ENCODE assay signal across 24 cellular contexts in genomic region chr13:99991806-99992242, GRCh38. TPM values are rescaled to one million over a fixed set of nuclear protein-coding genes. Genes with fewer than 3 reads are reported as not detected.
A peak's percentile ranks its signal among the peaks of the same experiment; 100 is the strongest.
DNase-seq lines count a peak whose midpoint lies in the region; ATAC-seq and TF ChIP-seq lines count a peak whose summit lies in the region.
"Had no signal": no experiment of that assay in that cellular context is flagged by ENCODE, and none has a peak within 500 bp of the region (broad histone marks: within the 10 kb centered on the region; RNA-seq: fewer than 3 reads in every experiment).

No MANE protein-coding gene starts in this region.

- H4K20me1 ChIP-seq in H9 (ENCODE audit: control insufficient read depth, insufficient read depth, insufficient read length) (no peaks in the 10 kb centered on the region), neural progenitor cell (ENCODE audit: low read depth) (peaks cover 88% of the 10 kb centered on the region)

- no peak overlapping the region for H3K23ac ChIP-seq in H9 (ENCODE audit: insufficient read length, low read depth, low read length)

- H3K27ac Mint-ChIP-seq in H9 (peak overlapping the region in 1 of 3 experiments; percentile 81; a peak in 1 of 7 replicates), glutamatergic neuron (ENCODE audit: unreplicated experiment) (no peak overlapping the region), neural progenitor cell (peak overlapping the region; percentile 60), T-cell (no peak overlapping the region)
- H3K27ac Mint-ChIP-seq in activated T-helper 1 cell treated with anti-CD3 and anti-CD28 coated beads, Interleukin-12 subunit alpha, Interleukin-12 subunit beta, Interleukin-2, Interleukin-4 antibody, amounts not matched to agents 30 ng/mL and 10 ng/mL and 1 ng/mL, durations not matched to agents 14 hours and 24 hours and 36 hours, result peak overlapping the region; percentile 29
- H3K27ac Mint-ChIP-seq: activated CD4-positive, alpha-beta T cell treated with anti-CD3 and anti-CD28 coated beads for 36 hours; HFFc6 had no signal

- no peak overlapping the region for H3K9ac ChIP-seq in H9 (ENCODE audit: extremely low read depth, insufficient read length, low read length)
- H3K9ac ChIP-seq in neural progenitor cell, result no peak overlapping the region

- peaks cover 94% of the 10 kb centered on the region for H3K27me3 Mint-ChIP-seq in H9 (ENCODE audit: low read depth)
- peaks cover 92% of the 10 kb centered on the region for H3K27me3 Mint-ChIP-seq in activated T-helper 1 cell treated with anti-CD3 and anti-CD28 coated beads, Interleukin-12 subunit alpha, Interleukin-12 subunit beta, Interleukin-2, Interleukin-4 antibody, amounts not matched to agents 30 ng/mL and 10 ng/mL and 1 ng/mL, durations not matched to agents 14 hours and 24 hours and 36 hours (ENCODE audit: insufficient read depth)
- H3K27me3 Mint-ChIP-seq in glutamatergic neuron (ENCODE audit: unreplicated experiment), result peaks cover 52% of the 10 kb centered on the region
- H3K27me3 Mint-ChIP-seq in neural progenitor cell (ENCODE audit: insufficient read depth, low read depth), result peaks cover 33% of the 10 kb centered on the region
- H3K27me3 Mint-ChIP-seq in T-cell, result peaks cover 82 to 95% of the 10 kb centered on the region in 2 donors

- H2BK12ac ChIP-seq in H9 (ENCODE audit: insufficient read length, low read depth, low read length), result no peak overlapping the region

- intact Hi-C loops in activated T-helper 1 cell treated with anti-CD3 and anti-CD28 coated beads, Interleukin-12 subunit alpha, Interleukin-12 subunit beta, Interleukin-2, Interleukin-4 antibody, amounts not matched to agents 30 ng/mL and 10 ng/mL and 1 ng/mL, durations not matched to agents 14 hours and 24 hours and 36 hours (cut with micrococcal nuclease), result loop anchor here (2.0 kb wide), 2 partner anchors 97 to 243 kb away; no protein-coding TSS in a partner anchor
- intact Hi-C loops in lower lobe of right lung (cut with DNase I), result no loop called here

- H3K4ac ChIP-seq in H9 (ENCODE audit: low read depth, low read length), result no peak overlapping the region

- H3K4me1 ChIP-seq in H9 (ENCODE audit: insufficient read depth, low read length) (peaks cover 5% of the 10 kb centered on the region; the same call in 1 of the 2 replicates), neural progenitor cell (peaks cover 76% of the 10 kb centered on the region), lower lobe of right lung (peaks cover 16% of the 10 kb centered on the region)

- H4K8ac ChIP-seq in H9 (replicated peaks; ENCODE audit: insufficient read length, low read depth, low read length), result no peak overlapping the region

- WGBS in H9 (ENCODE audit: extremely low coverage, insufficient read length, low lambda C conversion rate), result no CpG with 5 or more reads among the region's 24 CpGs

- H3T11ph ChIP-seq in H9 (ENCODE audit: low read length), result no peak overlapping the region

- POLR2A ChIA-PET in T-cell (lab: Charles Lee), result interaction anchor here (0.6 to 0.7 kb wide), 2 partner anchors 10 kb away, joined by 3 to 12 read pairs; partner anchors contain the start of gene ZIC2 (in 1 of the 2)
- POLR2A ChIA-PET in RWPE1 (lab: Yijun Ruan, JAX; ENCODE audit: low non-redundant PET), result interaction anchor here (0.6 kb wide), 1 partner anchor 66 kb away, joined by 3 read pairs; no protein-coding TSS in a partner anchor

- H2BK120ac ChIP-seq in H9 (ENCODE audit: low read depth, low read length, poor library complexity, severe bottlenecking), result no peak overlapping the region

- H3K36me3 Mint-ChIP-seq in H9 (ENCODE audit: insufficient read depth in 1 of 3, low read depth in 3 of 3) (peaks cover under 1 to 7% (median 6%) of the 10 kb centered on the region in 3 experiments; a peak in 6 of 7 replicates), glutamatergic neuron (ENCODE audit: unreplicated experiment) (no peaks in the 10 kb centered on the region), neural progenitor cell (peaks cover 13% of the 10 kb centered on the region), T-cell (peaks cover 3% of the 10 kb centered on the region)
- H3K36me3 Mint-ChIP-seq in activated T-helper 1 cell treated with anti-CD3 and anti-CD28 coated beads, Interleukin-12 subunit alpha, Interleukin-12 subunit beta, Interleukin-2, Interleukin-4 antibody, amounts not matched to agents 30 ng/mL and 10 ng/mL and 1 ng/mL, durations not matched to agents 14 hours and 24 hours and 36 hours (ENCODE audit: low read depth), result no peaks in the 10 kb centered on the region

- no peaks in the 10 kb centered on the region for H3K79me2 ChIP-seq in H9 (ENCODE audit: insufficient read depth, low read length)
- peaks cover 35% of the 10 kb centered on the region for H3K79me2 ChIP-seq in neural progenitor cell (ENCODE audit: low read depth)

- H3K9me3 ChIP-seq in H9 (ENCODE audit: control insufficient read depth, low read depth, low read length) (no peaks in the 10 kb centered on the region), neural progenitor cell (ENCODE audit: low read depth) (no peaks in the 10 kb centered on the region), lower lobe of right lung (no peaks in the 10 kb centered on the region)
- H3K9me3 ChIP-seq: ovary, suprapubic skin had no signal

- peak overlapping the region; percentile 70 for H3K14ac ChIP-seq in H9 (ENCODE audit: insufficient read depth, low read length)

- peaks cover 3% of the 10 kb centered on the region for H3K36me3 ChIP-seq in neural progenitor cell
- H3K36me3 ChIP-seq in lower lobe of right lung, result no peaks in the 10 kb centered on the region
- H3K36me3 ChIP-seq: esophagus muscularis mucosa, ovary, suprapubic skin had no signal

- H3K9me3 Mint-ChIP-seq in H9, result peaks cover 0 to 9% of the 10 kb centered on the region in 2 experiments; a peak in 2 of 5 replicates
- H3K9me3 Mint-ChIP-seq in activated T-helper 1 cell treated with anti-CD3 and anti-CD28 coated beads, Interleukin-12 subunit alpha, Interleukin-12 subunit beta, Interleukin-2, Interleukin-4 antibody, amounts not matched to agents 30 ng/mL and 10 ng/mL and 1 ng/mL, durations not matched to agents 14 hours and 24 hours and 36 hours, result no peaks in the 10 kb centered on the region
- H3K9me3 Mint-ChIP-seq in glutamatergic neuron (ENCODE audit: unreplicated experiment), result peaks cover 18% of the 10 kb centered on the region
- H3K9me3 Mint-ChIP-seq in neural progenitor cell, result peaks cover 4% of the 10 kb centered on the region
- peaks cover 4 to 15% (median 4%) of the 10 kb centered on the region in 3 donors for H3K9me3 Mint-ChIP-seq in T-cell

- H3K79me1 ChIP-seq in H9 (ENCODE audit: insufficient read depth, low read depth, low read length, poor library complexity, severe bottlenecking), result no peaks in the 10 kb centered on the region

- no peak overlapping the region for H3K18ac ChIP-seq in H9 (ENCODE audit: insufficient read length, low read depth, low read length)

- H2BK15ac ChIP-seq in H9 (ENCODE audit: low read depth, low read length), result no peak overlapping the region

- no peak overlapping the region for H4K91ac ChIP-seq in H9 (ENCODE audit: insufficient read length, low read depth, low read length)

- H2AK5ac ChIP-seq in H9 (ENCODE audit: insufficient read length, low read length), result no peak overlapping the region

- DNase-seq in H9 (peak; percentile 58), glutamatergic neuron (peak; percentile 35), neural progenitor cell (ENCODE audit: low spot score) (peak; percentile 83), lower lobe of right lung (no peak), T-cell (no peak), RWPE1 (ENCODE audit: low spot score) (no peak)
- DNase-seq in activated T-helper 1 cell treated with anti-CD3 and anti-CD28 coated beads, Interleukin-12 subunit alpha, Interleukin-12 subunit beta, Interleukin-2, Interleukin-4 antibody, amounts not matched to agents 30 ng/mL and 10 ng/mL and 1 ng/mL, durations not matched to agents 14 hours and 24 hours and 36 hours (ENCODE audit: low spot score), result no peak
- DNase-seq in stimulated activated CD4-positive, alpha-beta T cell treated with anti-CD3 and anti-CD28 coated beads, Interleukin-4, amount 100 ng/mL, for 24 hours, result no peak
- DNase-seq: activated CD4-positive, alpha-beta T cell treated with anti-CD3 and anti-CD28 coated beads for 36 hours; activated naive CD4-positive, alpha-beta T cell; CD4-positive, alpha-beta memory T cell; dermis blood vessel endothelial cell; DND-41; HFFc6; NCI-H187 treated with DMSO at 0.1 percent for 48 hours; NCI-H524; OCI-M1; ovary; stimulated activated CD4-positive, alpha-beta T cell treated with anti-CD3 and anti-CD28 coated beads, Interleukin-2, amount 100 ng/mL, for 48 hours; T1000 had no signal

- H2BK5ac ChIP-seq in H9 (ENCODE audit: insufficient read length, low read length), result no peak overlapping the region

- peaks cover 48% of the 10 kb centered on the region; the same call in 1 of the 2 replicates for H3K27me3 ChIP-seq in H9 (ENCODE audit: insufficient read depth, low read length)
- peaks cover 95% of the 10 kb centered on the region for H3K27me3 ChIP-seq in neural progenitor cell
- peaks cover 100% of the 10 kb centered on the region for H3K27me3 ChIP-seq in lower lobe of right lung (ENCODE audit: low read depth)
- H3K27me3 ChIP-seq: ovary had no signal

- peak overlapping the region; percentile 86 for H3K4me2 ChIP-seq in H9 (ENCODE audit: insufficient read depth, insufficient read length, low read length)
- H3K4me2 ChIP-seq in neural progenitor cell, result peak overlapping the region; percentile 77

- H3K27ac ChIP-seq in H9 (ENCODE audit: insufficient read length, low read depth, low read length) (no peak overlapping the region), neural progenitor cell (no peak overlapping the region), lower lobe of right lung (no peak overlapping the region), RWPE1 (no peak overlapping the region)
- H3K27ac ChIP-seq: esophagus muscularis mucosa, ovary, suprapubic skin had no signal

- H3K56ac ChIP-seq in H9 (ENCODE audit: insufficient read length, low read depth, low read length), result no peak overlapping the region

- peaks cover 40% of the 10 kb centered on the region for H3K23me2 ChIP-seq in H9 (ENCODE audit: insufficient read length, low read depth, low read length, poor library complexity, severe bottlenecking)

- H2AFZ ChIP-seq in H9 (ENCODE audit: low read length) (no peak overlapping the region), neural progenitor cell (replicated peaks) (no peak overlapping the region)

- ATAC-seq in lower lobe of right lung (no peak), T-cell (replicated peaks in 1 of 4) (no peak)
- ATAC-seq: activated CD4-positive, alpha-beta T cell treated with anti-CD3 and anti-CD28 coated beads for 36 hours had no signal

- H3K4me3 Mint-ChIP-seq in H9 (peak overlapping the region; percentile 44 to 71), glutamatergic neuron (ENCODE audit: unreplicated experiment) (peak overlapping the region; percentile 38), neural progenitor cell (peak overlapping the region; percentile 85), T-cell (no peak overlapping the region)
- H3K4me3 Mint-ChIP-seq in activated T-helper 1 cell treated with anti-CD3 and anti-CD28 coated beads, Interleukin-12 subunit alpha, Interleukin-12 subunit beta, Interleukin-2, Interleukin-4 antibody, amounts not matched to agents 30 ng/mL and 10 ng/mL and 1 ng/mL, durations not matched to agents 14 hours and 24 hours and 36 hours, result no peak overlapping the region
- H3K4me3 Mint-ChIP-seq: activated CD4-positive, alpha-beta T cell treated with anti-CD3 and anti-CD28 coated beads for 36 hours; HFFc6 had no signal

- H2BK20ac ChIP-seq in H9 (ENCODE audit: low read depth, low read length, poor library complexity, severe bottlenecking), result no peak overlapping the region

- H3K4me3 ChIP-seq in neural progenitor cell (peak overlapping the region; percentile 35), lower lobe of right lung (no peak overlapping the region)
- H3K4me3 ChIP-seq: esophagus muscularis mucosa, ovary, suprapubic skin had no signal

- CTCF ChIA-PET in T-cell (lab: Charles Lee), result no interaction called here
- CTCF ChIA-PET in RWPE1 (lab: Yijun Ruan, JAX), result interaction anchor here (0.6 kb wide), 1 partner anchor 10 kb away, joined by 5 read pairs; no protein-coding TSS in a partner anchor

- H3K4me1 Mint-ChIP-seq in H9 (peaks cover 83 to 88% of the 10 kb centered on the region in 2 experiments), glutamatergic neuron (ENCODE audit: low read depth, unreplicated experiment) (peaks cover 15% of the 10 kb centered on the region), neural progenitor cell (peaks cover 87% of the 10 kb centered on the region), T-cell (peaks cover 23 to 33% (median 27%) of the 10 kb centered on the region in 3 donors)
- H3K4me1 Mint-ChIP-seq in activated T-helper 1 cell treated with anti-CD3 and anti-CD28 coated beads, Interleukin-12 subunit alpha, Interleukin-12 subunit beta, Interleukin-2, Interleukin-4 antibody, amounts not matched to agents 30 ng/mL and 10 ng/mL and 1 ng/mL, durations not matched to agents 14 hours and 24 hours and 36 hours (ENCODE audit: low read depth), result peaks cover 30% of the 10 kb centered on the region

- no peak overlapping the region for H4K5ac ChIP-seq in H9 (ENCODE audit: insufficient read length, low read depth, low read length)

- TF ChIP-seq CTCF in H9 (conservative IDR thresholded peaks at IDR 0.05) (no peak), glutamatergic neuron (IDR thresholded peaks at IDR 0.05; ENCODE audit: partially characterized antibody, unreplicated experiment) (no peak), neural progenitor cell (IDR thresholded peaks at IDR 0.05) (no peak), lower lobe of right lung (IDR thresholded peaks at IDR 0.05) (no peak), RWPE1 (conservative IDR thresholded peaks at IDR 0.05; ENCODE audit: low read depth) (no peak)

- H3F3A ChIP-seq in neural progenitor cell (ENCODE audit: low read depth), result peaks cover 99% of the 10 kb centered on the region

RNA-seq across cellular contexts. Expression of gene ZIC2, which starts 10.2 kb away (rescaled TPM):
- total RNA-seq in H9 (2021) (426 and 454 TPM in 2 replicates), glutamatergic neuron (ENCODE audit: unreplicated experiment) (21.9 TPM), neural progenitor cell (ENCODE audit: low replicate concordance) (52.4 and 87.3 TPM in 2 replicates), lower lobe of right lung (not detected), T-cell (under 1 TPM in 3 of 5 donors, not detected in 2; 0.10 to 0.88 (median 0.85) TPM)
- 0.08 and 0.10 TPM in 2 replicates for total RNA-seq in activated T-helper 1 cell treated with anti-CD3 and anti-CD28 coated beads, Interleukin-12 subunit alpha, Interleukin-12 subunit beta, Interleukin-2, Interleukin-4 antibody, amounts not matched to agents 30 ng/mL and 10 ng/mL and 1 ng/mL, durations not matched to agents 14 hours and 24 hours and 36 hours
- total RNA-seq: activated CD4-positive, alpha-beta T cell treated with anti-CD3 and anti-CD28 coated beads for 36 hours; CD4-positive, alpha-beta memory T cell; dermis blood vessel endothelial cell; esophagus muscularis mucosa; glomerular endothelial cell; kidney epithelial cell; suprapubic skin had no signal

RNA-seq across cellular contexts. Expression of gene ZIC5, which starts 20.3 kb away (rescaled TPM):
- total RNA-seq in H9 (2021), result 51.9 and 52.6 TPM in 2 replicates
- not detected in 2 replicates for total RNA-seq in activated T-helper 1 cell treated with anti-CD3 and anti-CD28 coated beads, Interleukin-12 subunit alpha, Interleukin-12 subunit beta, Interleukin-2, Interleukin-4 antibody, amounts not matched to agents 30 ng/mL and 10 ng/mL and 1 ng/mL, durations not matched to agents 14 hours and 24 hours and 36 hours
- total RNA-seq in glutamatergic neuron (ENCODE audit: unreplicated experiment), result 0.47 TPM
- 29.0 and 35.7 TPM in 2 replicates for total RNA-seq in neural progenitor cell (ENCODE audit: low replicate concordance)
- total RNA-seq in lower lobe of right lung, result not detected
- under 1 TPM in 3 of 5 donors, not detected in 2; 0.07 to 0.09 (median 0.09) TPM for total RNA-seq in T-cell
- total RNA-seq: activated CD4-positive, alpha-beta T cell treated with anti-CD3 and anti-CD28 coated beads for 36 hours; CD4-positive, alpha-beta memory T cell; esophagus muscularis mucosa; glomerular endothelial cell; HFFc6; kidney epithelial cell; suprapubic skin had no signal

Comparison
In these comparisons a context has a peak if more than half of its experiments do, and no peak if none do; other contexts are left out.
1. DNase-seq: peak in H9 (single experiment), glutamatergic neuron (single experiment) and neural progenitor cell (single experiment); none in activated T-helper 1 cell treated with anti-CD3 and anti-CD28 coated beads, Interleukin-12 subunit alpha, Interleukin-12 subunit beta, Interleukin-2, Interleukin-4 antibody, amounts not matched to agents 30 ng/mL and 10 ng/mL and 1 ng/mL, durations not matched to agents 14 hours and 24 hours and 36 hours (single experiment), lower lobe of right lung (single experiment), stimulated activated CD4-positive, alpha-beta T cell treated with anti-CD3 and anti-CD28 coated beads, Interleukin-4, amount 100 ng/mL, for 24 hours (single experiment), T-cell (0 of 34) and RWPE1 (single experiment).
2. H3K27ac Mint-ChIP-seq: peak in activated T-helper 1 cell treated with anti-CD3 and anti-CD28 coated beads, Interleukin-12 subunit alpha, Interleukin-12 subunit beta, Interleukin-2, Interleukin-4 antibody, amounts not matched to agents 30 ng/mL and 10 ng/mL and 1 ng/mL, durations not matched to agents 14 hours and 24 hours and 36 hours (single experiment) and neural progenitor cell (single experiment); none in glutamatergic neuron (single experiment) and T-cell (0 of 2).
3. H3K4me3 Mint-ChIP-seq: peak in H9 (2 of 2), glutamatergic neuron (single experiment) and neural progenitor cell (single experiment); none in activated T-helper 1 cell treated with anti-CD3 and anti-CD28 coated beads, Interleukin-12 subunit alpha, Interleukin-12 subunit beta, Interleukin-2, Interleukin-4 antibody, amounts not matched to agents 30 ng/mL and 10 ng/mL and 1 ng/mL, durations not matched to agents 14 hours and 24 hours and 36 hours (single experiment) and T-cell (0 of 3).
4. RNA of gene ZIC2, which starts 10.2 kb away (total RNA-seq): 426 to 454 TPM in H9, 52.4 to 87.3 TPM in neural progenitor cell and 21.9 TPM in glutamatergic neuron (single experiment); 0.10 to 0.88 TPM in T-cell, 0.08 to 0.10 TPM in activated T-helper 1 cell treated with anti-CD3 and anti-CD28 coated beads, Interleukin-12 subunit alpha, Interleukin-12 subunit beta, Interleukin-2, Interleukin-4 antibody, amounts not matched to agents 30 ng/mL and 10 ng/mL and 1 ng/mL, durations not matched to agents 14 hours and 24 hours and 36 hours and not detected in lower lobe of right lung (single experiment); every median in the first group is over 10 times any median in the second.
5. RNA of gene ZIC5, which starts 20.3 kb away (total RNA-seq): 51.9 to 52.6 TPM in H9 and 29.0 to 35.7 TPM in neural progenitor cell; 0.47 TPM in glutamatergic neuron (single experiment), 0.07 to 0.09 TPM in T-cell, not detected in activated T-helper 1 cell treated with anti-CD3 and anti-CD28 coated beads, Interleukin-12 subunit alpha, Interleukin-12 subunit beta, Interleukin-2, Interleukin-4 antibody, amounts not matched to agents 30 ng/mL and 10 ng/mL and 1 ng/mL, durations not matched to agents 14 hours and 24 hours and 36 hours and not detected in lower lobe of right lung (single experiment); every median in the first group is over 10 times any median in the second.